Comparison of ENCODE assay signal across 9 cellular contexts in genomic region chr1:51189421-51190073, GRCh38. TPM values are rescaled to one million over a fixed set of nuclear protein-coding genes. Genes with fewer than 3 reads are reported as not detected.
DNase-seq lines count a peak whose midpoint lies in the region; ATAC-seq, FAIRE-seq and TF ChIP-seq lines count a peak whose summit lies in the region.
"Had no signal": no experiment of that assay in that cellular context is flagged by ENCODE, and none has a peak within 500 bp of the region (broad histone marks: within the 10 kb centered on the region; RNA-seq: fewer than 3 reads in every experiment).

No MANE protein-coding gene starts in this region.

- no peaks in the 10 kb centered on the region for H3K9me3 Mint-ChIP-seq in effector memory CD8-positive, alpha-beta T cell

- H3K36me3 Mint-ChIP-seq in effector memory CD8-positive, alpha-beta T cell (ENCODE audit: insufficient read depth): no peaks in the 10 kb centered on the region

- H3K36me3 ChIP-seq in BJ (ENCODE audit: control insufficient read depth, insufficient read depth, low read length) (no peaks in the 10 kb centered on the region), tibial nerve (no peaks in the 10 kb centered on the region)

- no peaks in the 10 kb centered on the region for H3K9me3 ChIP-seq in tibial nerve

- POLR2A ChIA-PET in BJ (lab: Charles Lee): no interaction called here

- no peak for TF ChIP-seq EP300 in tibial nerve (IDR thresholded peaks at IDR 0.05)

- H3K27ac ChIP-seq in tibial nerve: no peak overlapping the region
- H3K27ac ChIP-seq: skin epidermis had no signal

- ATAC-seq in effector memory CD8-positive, alpha-beta T cell (replicated peaks): peak; percentile 46
- no peak for ATAC-seq in GM18873 (IDR thresholded peaks at IDR 0.05; ENCODE audit: low FRiP score, unreplicated experiment)

- no peaks in the 10 kb centered on the region for H3K27me3 ChIP-seq in BJ (ENCODE audit: control insufficient read depth, insufficient read depth, low read length)
- H3K27me3 ChIP-seq in tibial nerve: no peaks in the 10 kb centered on the region

- no peaks in the 10 kb centered on the region for H3K4me1 ChIP-seq in tibial nerve

- no peak for TF ChIP-seq POLR2A in tibial nerve (IDR thresholded peaks at IDR 0.05)

- 37 to 50% methylated on average over 2 of the region's 2 CpGs for WGBS in tibial nerve, 2 donors

- no peak overlapping the region for H3K27ac Mint-ChIP-seq in effector memory CD8-positive, alpha-beta T cell

- H3K4me3 ChIP-seq in BJ (ENCODE audit: low read depth, low read length): no peak overlapping the region
- no peak overlapping the region for H3K4me3 ChIP-seq in tibial nerve
- H3K4me3 ChIP-seq: skin epidermis had no signal

- no peaks in the 10 kb centered on the region for H3K4me1 Mint-ChIP-seq in effector memory CD8-positive, alpha-beta T cell (ENCODE audit: low read depth in 2 of 2)

- peak; percentile 78 for FAIRE-seq in GM18507 (lab: Jason Lieb, UNC)

- TF ChIP-seq CTCF in BJ (IDR thresholded peaks at IDR 0.05; ENCODE audit: insufficient read depth, low read depth, low read length) (peak; percentile 90), tibial nerve (IDR thresholded peaks at IDR 0.05) (peak; percentile 70 to 86 (median 78))

- CTCF ChIA-PET in BJ (lab: Yijun Ruan, JAX): interaction anchor here (0.7 to 6.8 kb wide), 24 partner anchors 10 to 420 kb away, joined by 3 to 70 read pairs (median 5); partner anchors contain the start of gene RNF11

- H3K4me3 Mint-ChIP-seq in effector memory CD8-positive, alpha-beta T cell: no peak overlapping the region

- DNase-seq in BJ (ENCODE audit: low read depth): peak; percentile 14
- peak; percentile 38 for DNase-seq in GM18507 (ENCODE audit: extremely low spot score, insufficient read length, low read depth)
- DNase-seq in NCI-H2029 treated with DMSO at 0.1 percent for 48 hours (lab: John Stamatoyannopoulos, UW): peak; percentile 99
- DNase-seq in T-helper 9 cell: peak; percentile 25
- peak; percentile 38 to 39 (median 39) for DNase-seq in effector memory CD8-positive, alpha-beta T cell
- DNase-seq in mucosa of gallbladder (ENCODE audit: low spot score): peak; percentile 28
- peak in 1 of 2 donors; percentile 14 for DNase-seq in tibial nerve (ENCODE audit: low spot score in 2 of 2)

- H3K27me3 Mint-ChIP-seq in effector memory CD8-positive, alpha-beta T cell: no peaks in the 10 kb centered on the region

RNA-seq across cellular contexts. Expression of gene RNF11, which starts 46.5 kb away (rescaled TPM):
- 81.5 and 145 TPM in 2 replicates for polyA plus RNA-seq in BJ (2011; rRNA removed)
- 47.7 and 53.3 TPM in 2 replicates for polyA minus RNA-seq in BJ (2011; rRNA and poly(A)+ RNA removed)
- 94.0 TPM for total RNA-seq in mucosa of gallbladder
- total RNA-seq in tibial nerve: 10 to 100 TPM; 56.7 to 84.3 (median 76.2) TPM
